8 cellular contexts compared by ENCODE assay signal in genomic region chr15:83066034-83066760, GRCh38. TPM values are rescaled to one million over a fixed set of nuclear protein-coding genes. Genes with fewer than 3 reads are reported as not detected.
DNase-seq lines count a peak whose midpoint lies in the region; ATAC-seq and TF ChIP-seq lines count a peak whose summit lies in the region.

No MANE protein-coding gene starts in this region.

- H3K36me3 ChIP-seq in PC-3 (ENCODE audit: low read depth, low read length) = peaks cover 13% of the 10 kb centered on the region

- H3K9me3 Mint-ChIP-seq in osteocyte (ENCODE audit: unreplicated experiment) = no peaks in the 10 kb centered on the region

- H3K9me3 ChIP-seq in PC-3 (ENCODE audit: low read length) = no peaks in the 10 kb centered on the region

- no TSS peak for BruUV-seq in PC-3 (replicated peaks; lab: Mats Ljungman, UMichigan)

- TF ChIP-seq CTCF in PC-3 (conservative IDR thresholded peaks at IDR 0.05; ENCODE audit: low read depth, low read length) (no peak), osteocyte (IDR thresholded peaks at IDR 0.05) (no peak)

- peak overlapping the region; percentile 86 for H3K4me2 ChIP-seq in PC-3 (ENCODE audit: low read length)

- DNase-seq in NCI-H526 (lab: John Stamatoyannopoulos, UW) (peak; percentile 6 to 43), NCI-H526 treated with DMSO at 0.1 percent for 48 hours (lab: John Stamatoyannopoulos, UW) (no peak), PC-3 (peak; percentile 13), epithelial cell of prostate (ENCODE audit: low read depth, low spot score) (no peak), osteocyte (ENCODE audit: extremely low spot score, unreplicated experiment) (no peak), AG08396 (ENCODE audit: low spot score) (no peak)

- H3K27ac ChIP-seq in PC-3 (ENCODE audit: low read length) (peak overlapping the region; percentile 63), epithelial cell of prostate (peak overlapping the region; percentile 79)

- no peaks in the 10 kb centered on the region for H3K9me2 ChIP-seq in PC-3 (replicated peaks; ENCODE audit: low read length)

- H3K27me3 Mint-ChIP-seq in osteocyte (ENCODE audit: unreplicated experiment) = no peaks in the 10 kb centered on the region

- no peaks in the 10 kb centered on the region for H3F3A ChIP-seq in PC-3 (ENCODE audit: low read length, unreplicated experiment)

- H3K4me1 Mint-ChIP-seq in osteocyte (ENCODE audit: unreplicated experiment) = peaks cover 3% of the 10 kb centered on the region

- no peaks in the 10 kb centered on the region for H3K36me3 Mint-ChIP-seq in osteocyte (ENCODE audit: unreplicated experiment)

- no peaks in the 10 kb centered on the region for H3K27me3 ChIP-seq in PC-3 (ENCODE audit: low read length)

- POLR2A ChIA-PET in PC-3 (lab: Charles Lee; ENCODE audit: unreplicated experiment) = interaction anchor here (0.6 kb wide), 1 partner anchor 315 kb away, joined by 3 read pairs; no protein-coding TSS in a partner anchor

- peak overlapping the region; percentile 76 for H3K27ac Mint-ChIP-seq in osteocyte (ENCODE audit: unreplicated experiment)

- peaks cover 45% of the 10 kb centered on the region for H4K20me1 ChIP-seq in PC-3 (ENCODE audit: low read length)

- intact Hi-C loops in PC-3 (cut with micrococcal nuclease) = loop anchor here (5.0 kb wide), 1 partner anchor 141 kb away; the partner anchor contains the start of gene HDGFL3

- peak overlapping the region; percentile 78; the same call in 1 of the 2 replicates for H2AFZ ChIP-seq in PC-3 (ENCODE audit: low read length)

- peak overlapping the region; percentile 84 for H3K4me3 Mint-ChIP-seq in osteocyte (ENCODE audit: unreplicated experiment)

- H3K79me2 ChIP-seq in PC-3 (ENCODE audit: low read length) = peaks cover 58% of the 10 kb centered on the region

- peak overlapping the region; percentile 85 for H3K9ac ChIP-seq in PC-3 (ENCODE audit: low read length)

- peak overlapping the region; percentile 79 for H3K4me3 ChIP-seq in PC-3 (ENCODE audit: low read length)

- CTCF ChIA-PET in PC-3 (lab: Charles Lee) = interaction anchor here (0.7 to 1.0 kb wide), 2 partner anchors 52 to 749 kb away, joined by 3 read pairs; no protein-coding TSS in a partner anchor

- H3K4me1 ChIP-seq in PC-3 (ENCODE audit: insufficient read depth, low read length) = peaks cover 20% of the 10 kb centered on the region

- ATAC-seq in PC-3 (no peak), GM18502 (IDR thresholded peaks at IDR 0.05; ENCODE audit: poor library complexity, unreplicated experiment) (no peak), GM18498 (IDR thresholded peaks at IDR 0.05; ENCODE audit: unreplicated experiment) (no peak)

RNA-seq across cellular contexts. Expression of gene BTBD1, which starts 0.9 kb away (rescaled TPM):
- total RNA-seq in PC-3 (2014; rRNA removed) = 83.9 and 109 TPM in 2 replicates
- total RNA-seq in osteocyte = 53.2 and 55.5 TPM in 2 replicates

RNA-seq across cellular contexts. Expression of gene TM6SF1, which starts 41.2 kb away (rescaled TPM):
- total RNA-seq in PC-3 (2014; rRNA removed) (not detected in 2 replicates), osteocyte (5.6 and 5.9 TPM in 2 replicates)

RNA-seq across cellular contexts. Expression of gene C15orf40, which starts 54.8 kb away (rescaled TPM):
- total RNA-seq in PC-3 (2014; rRNA removed) (10.3 and 25.8 TPM in 2 replicates), osteocyte (22.2 and 24.5 TPM in 2 replicates)

Comparison
In these comparisons a context has a peak if more than half of its experiments do, and no peak if none do; other contexts are left out.
1. DNase-seq: peak in NCI-H526 (2 of 2) and PC-3 (single experiment); none in NCI-H526 treated with DMSO at 0.1 percent for 48 hours (single experiment), epithelial cell of prostate (single experiment), osteocyte (single experiment) and AG08396 (single experiment).